ENCODE assay signal across 1 cellular context in the genomic region with DNA sequence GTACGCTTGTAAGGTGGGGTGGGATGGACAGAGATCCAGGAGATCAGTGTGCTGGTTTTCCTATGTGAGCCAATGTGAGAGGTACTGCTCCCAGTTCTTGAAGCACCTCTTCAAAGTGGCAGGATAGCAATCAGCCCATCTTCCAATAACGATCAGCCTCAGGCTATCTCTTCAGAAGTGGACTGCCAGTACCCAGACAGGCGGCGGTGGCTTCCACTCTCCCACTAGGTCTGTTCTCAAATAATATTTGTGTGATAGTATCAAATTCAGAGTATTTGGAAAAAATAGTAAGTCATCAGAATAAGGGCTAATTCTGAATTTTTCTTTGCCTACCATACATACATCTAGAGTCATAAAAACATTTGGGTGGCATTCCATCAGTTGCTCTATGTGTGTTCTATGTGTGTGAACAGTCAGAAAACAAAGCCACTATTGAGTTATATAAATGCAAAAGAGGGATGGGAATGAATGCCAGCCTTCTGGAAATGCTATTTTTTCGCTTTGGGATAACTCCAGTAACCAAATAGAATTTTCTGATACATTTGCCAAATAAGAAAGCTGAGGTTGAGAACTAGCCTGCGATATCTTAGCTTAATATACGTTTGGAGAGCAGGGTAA.
TF ChIP-seq lines count a peak whose summit lies in the region.

No MANE protein-coding gene starts in this region.

TF ChIP-seq in SK-N-SH treated with all-trans-retinoic acid at 6 μM for 48 hours, 23 proteins besides CTCF, POLR2A, EP300 and RAD21 (continued from another document):
- TF ChIP-seq, protein P1, sequence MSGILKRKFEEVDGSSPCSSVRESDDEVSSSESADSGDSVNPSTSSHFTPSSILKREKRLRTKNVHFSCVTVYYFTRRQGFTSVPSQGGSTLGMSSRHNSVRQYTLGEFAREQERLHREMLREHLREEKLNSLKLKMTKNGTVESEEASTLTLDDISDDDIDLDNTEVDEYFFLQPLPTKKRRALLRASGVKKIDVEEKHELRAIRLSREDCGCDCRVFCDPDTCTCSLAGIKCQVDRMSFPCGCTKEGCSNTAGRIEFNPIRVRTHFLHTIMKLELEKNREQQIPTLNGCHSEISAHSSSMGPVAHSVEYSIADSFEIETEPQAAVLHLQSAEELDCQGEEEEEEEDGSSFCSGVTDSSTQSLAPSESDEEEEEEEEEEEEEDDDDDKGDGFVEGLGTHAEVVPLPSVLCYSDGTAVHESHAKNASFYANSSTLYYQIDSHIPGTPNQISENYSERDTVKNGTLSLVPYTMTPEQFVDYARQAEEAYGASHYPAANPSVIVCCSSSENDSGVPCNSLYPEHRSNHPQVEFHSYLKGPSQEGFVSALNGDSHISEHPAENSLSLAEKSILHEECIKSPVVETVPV (CRISPR knock-in tag; IDR thresholded peaks at IDR 0.05), result no peak
- no peak for TF ChIP-seq OSR1 (CRISPR knock-in tag; IDR thresholded peaks at IDR 0.05)
- TF ChIP-seq GLIS3 (CRISPR knock-in tag; IDR thresholded peaks at IDR 0.05), result no peak
- TF ChIP-seq, protein P2, sequence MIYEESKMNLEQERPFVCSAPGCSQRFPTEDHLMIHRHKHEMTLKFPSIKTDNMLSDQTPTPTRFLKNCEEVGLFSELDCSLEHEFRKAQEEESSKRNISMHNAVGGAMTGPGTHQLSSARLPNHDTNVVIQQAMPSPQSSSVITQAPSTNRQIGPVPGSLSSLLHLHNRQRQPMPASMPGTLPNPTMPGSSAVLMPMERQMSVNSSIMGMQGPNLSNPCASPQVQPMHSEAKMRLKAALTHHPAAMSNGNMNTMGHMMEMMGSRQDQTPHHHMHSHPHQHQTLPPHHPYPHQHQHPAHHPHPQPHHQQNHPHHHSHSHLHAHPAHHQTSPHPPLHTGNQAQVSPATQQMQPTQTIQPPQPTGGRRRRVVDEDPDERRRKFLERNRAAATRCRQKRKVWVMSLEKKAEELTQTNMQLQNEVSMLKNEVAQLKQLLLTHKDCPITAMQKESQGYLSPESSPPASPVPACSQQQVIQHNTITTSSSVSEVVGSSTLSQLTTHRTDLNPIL (CRISPR knock-in tag; IDR thresholded peaks at IDR 0.05; ENCODE audit: low read depth), result no peak
- no peak for TF ChIP-seq CSDC2 (CRISPR knock-in tag; IDR thresholded peaks at IDR 0.05)
- TF ChIP-seq TOX (CRISPR knock-in tag; IDR thresholded peaks at IDR 0.05; ENCODE audit: borderline replicate concordance), result no peak
- TF ChIP-seq ISL1 (CRISPR knock-in tag; IDR thresholded peaks at IDR 0.05), result no peak
- TF ChIP-seq ZNF70 (CRISPR knock-in tag; IDR thresholded peaks at IDR 0.05), result no peak
- TF ChIP-seq, protein P3, sequence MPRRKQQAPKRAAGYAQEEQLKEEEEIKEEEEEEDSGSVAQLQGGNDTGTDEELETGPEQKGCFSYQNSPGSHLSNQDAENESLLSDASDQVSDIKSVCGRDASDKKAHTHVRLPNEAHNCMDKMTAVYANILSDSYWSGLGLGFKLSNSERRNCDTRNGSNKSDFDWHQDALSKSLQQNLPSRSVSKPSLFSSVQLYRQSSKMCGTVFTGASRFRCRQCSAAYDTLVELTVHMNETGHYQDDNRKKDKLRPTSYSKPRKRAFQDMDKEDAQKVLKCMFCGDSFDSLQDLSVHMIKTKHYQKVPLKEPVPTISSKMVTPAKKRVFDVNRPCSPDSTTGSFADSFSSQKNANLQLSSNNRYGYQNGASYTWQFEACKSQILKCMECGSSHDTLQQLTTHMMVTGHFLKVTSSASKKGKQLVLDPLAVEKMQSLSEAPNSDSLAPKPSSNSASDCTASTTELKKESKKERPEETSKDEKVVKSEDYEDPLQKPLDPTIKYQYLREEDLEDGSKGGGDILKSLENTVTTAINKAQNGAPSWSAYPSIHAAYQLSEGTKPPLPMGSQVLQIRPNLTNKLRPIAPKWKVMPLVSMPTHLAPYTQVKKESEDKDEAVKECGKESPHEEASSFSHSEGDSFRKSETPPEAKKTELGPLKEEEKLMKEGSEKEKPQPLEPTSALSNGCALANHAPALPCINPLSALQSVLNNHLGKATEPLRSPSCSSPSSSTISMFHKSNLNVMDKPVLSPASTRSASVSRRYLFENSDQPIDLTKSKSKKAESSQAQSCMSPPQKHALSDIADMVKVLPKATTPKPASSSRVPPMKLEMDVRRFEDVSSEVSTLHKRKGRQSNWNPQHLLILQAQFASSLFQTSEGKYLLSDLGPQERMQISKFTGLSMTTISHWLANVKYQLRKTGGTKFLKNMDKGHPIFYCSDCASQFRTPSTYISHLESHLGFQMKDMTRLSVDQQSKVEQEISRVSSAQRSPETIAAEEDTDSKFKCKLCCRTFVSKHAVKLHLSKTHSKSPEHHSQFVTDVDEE (CRISPR knock-in tag; IDR thresholded peaks at IDR 0.05), result no peak
- TF ChIP-seq ZFP30 (CRISPR knock-in tag; IDR thresholded peaks at IDR 0.05), result no peak
- TF ChIP-seq ZFP3 (CRISPR knock-in tag; IDR thresholded peaks at IDR 0.05), result no peak
- no peak for TF ChIP-seq ESRRG (CRISPR knock-in tag; IDR thresholded peaks at IDR 0.05)
- TF ChIP-seq, protein P4, sequence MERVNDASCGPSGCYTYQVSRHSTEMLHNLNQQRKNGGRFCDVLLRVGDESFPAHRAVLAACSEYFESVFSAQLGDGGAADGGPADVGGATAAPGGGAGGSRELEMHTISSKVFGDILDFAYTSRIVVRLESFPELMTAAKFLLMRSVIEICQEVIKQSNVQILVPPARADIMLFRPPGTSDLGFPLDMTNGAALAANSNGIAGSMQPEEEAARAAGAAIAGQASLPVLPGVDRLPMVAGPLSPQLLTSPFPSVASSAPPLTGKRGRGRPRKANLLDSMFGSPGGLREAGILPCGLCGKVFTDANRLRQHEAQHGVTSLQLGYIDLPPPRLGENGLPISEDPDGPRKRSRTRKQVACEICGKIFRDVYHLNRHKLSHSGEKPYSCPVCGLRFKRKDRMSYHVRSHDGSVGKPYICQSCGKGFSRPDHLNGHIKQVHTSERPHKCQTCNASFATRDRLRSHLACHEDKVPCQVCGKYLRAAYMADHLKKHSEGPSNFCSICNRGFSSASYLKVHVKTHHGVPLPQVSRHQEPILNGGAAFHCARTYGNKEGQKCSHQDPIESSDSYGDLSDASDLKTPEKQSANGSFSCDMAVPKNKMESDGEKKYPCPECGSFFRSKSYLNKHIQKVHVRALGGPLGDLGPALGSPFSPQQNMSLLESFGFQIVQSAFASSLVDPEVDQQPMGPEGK (CRISPR knock-in tag; IDR thresholded peaks at IDR 0.05; ENCODE audit: borderline replicate concordance), result no peak
